9 cellular contexts compared by ENCODE assay signal in genomic region chr5:108858959-108859358, GRCh38.
DNase-seq lines count a peak whose midpoint lies in the region; ATAC-seq lines count a peak whose summit lies in the region.
"Had no signal": no experiment of that assay in that cellular context is flagged by ENCODE, and none has a peak within 500 bp of the region (broad histone marks: within the 10 kb centered on the region; RNA-seq: fewer than 3 reads in every experiment).

No MANE protein-coding gene starts in this region.

- no peaks in the 10 kb centered on the region for H3K27me3 ChIP-seq in mesenchymal stem cell (ENCODE audit: control insufficient read depth in 1 of 2, insufficient read depth in 1 of 2, low read length in 2 of 2)

- peak overlapping the region; percentile 68 for H3K9ac ChIP-seq in mesenchymal stem cell (ENCODE audit: low read length)

- no peak overlapping the region for H4K91ac ChIP-seq in mesenchymal stem cell (ENCODE audit: low read length)

- peaks cover 2% of the 10 kb centered on the region for H3K79me1 ChIP-seq in mesenchymal stem cell (replicated peaks; ENCODE audit: low read length, poor library complexity, severe bottlenecking)

- H2AK5ac ChIP-seq in mesenchymal stem cell (ENCODE audit: low read length, severe bottlenecking) = no peak overlapping the region

- no peak overlapping the region for H3K23ac ChIP-seq in mesenchymal stem cell (ENCODE audit: low read length in 2 of 2)

- no peak overlapping the region for H2BK12ac ChIP-seq in mesenchymal stem cell (ENCODE audit: low read length in 2 of 2)

- H2AFZ ChIP-seq in mesenchymal stem cell (ENCODE audit: low read depth, low read length) = no peak overlapping the region

- H3K14ac ChIP-seq in mesenchymal stem cell (ENCODE audit: low read length in 2 of 2) = no peak overlapping the region

- H3K4ac ChIP-seq in mesenchymal stem cell (ENCODE audit: low read depth in 1 of 2, low read length in 2 of 2) = no peak overlapping the region

- H2BK120ac ChIP-seq in mesenchymal stem cell (ENCODE audit: low read depth, low read length) = no peak overlapping the region

- H2BK5ac ChIP-seq in mesenchymal stem cell (ENCODE audit: low read depth, low read length, poor library complexity, severe bottlenecking) = no peak overlapping the region

- H3K4me3 ChIP-seq in mesenchymal stem cell (ENCODE audit: insufficient read depth in 1 of 2, low read depth in 1 of 2, low read length in 2 of 2) = peak overlapping the region in 1 of 2 experiments; percentile 52

- H3K4me2 ChIP-seq in mesenchymal stem cell (ENCODE audit: low read length, poor library complexity, severe bottlenecking) = no peak overlapping the region

- DNase-seq in NOMO-1 (lab: John Stamatoyannopoulos, UW; ENCODE audit: unreplicated experiment in 2 of 2) = peak; percentile 42 to 96
- DNase-seq in mesenchymal stem cell = peak; percentile 10
- no peak for DNase-seq in DMS79 (lab: John Stamatoyannopoulos, UW)
- DNase-seq in NCI-H1930 (lab: John Stamatoyannopoulos, UW) = no peak
- DNase-seq in NCI-H2227 (lab: John Stamatoyannopoulos, UW; ENCODE audit: unreplicated experiment) = no peak
- DNase-seq in activated naive CD4-positive, alpha-beta T cell treated with anti-CD3 and anti-CD28 coated beads, Interleukin-2, amount 50 U/mL, for 16 hours = no peak
- DNase-seq: activated CD8-positive, alpha-beta memory T cell treated with anti-CD3 and anti-CD28 coated beads, Interleukin-2, amount 10 ng/mL, durations not matched to agents 7 days and 5 days had no signal

- H3K18ac ChIP-seq in mesenchymal stem cell (ENCODE audit: low read depth in 1 of 2, low read length in 2 of 2) = no peak overlapping the region

- no peak overlapping the region for H4K8ac ChIP-seq in mesenchymal stem cell (ENCODE audit: low read length)

- ATAC-seq in GM18907 (IDR thresholded peaks at IDR 0.05; ENCODE audit: unreplicated experiment) (peak; percentile 97), HG02870 (IDR thresholded peaks at IDR 0.05; ENCODE audit: unreplicated experiment) (peak; percentile 97)
- ATAC-seq: activated CD8-positive, alpha-beta memory T cell treated with anti-CD3 and anti-CD28 coated beads, Interleukin-2, amount 10 ng/mL, durations not matched to agents 7 days and 5 days had no signal

- H3K4me1 ChIP-seq in mesenchymal stem cell (ENCODE audit: control insufficient read depth, insufficient read depth, low read depth, low read length) = no peaks in the 10 kb centered on the region

- peaks cover 0 to 11% of the 10 kb centered on the region in 2 experiments for H3K36me3 ChIP-seq in mesenchymal stem cell (ENCODE audit: control insufficient read depth in 1 of 2, insufficient read depth in 2 of 2, low read depth in 1 of 2, low read length in 2 of 2)

- H3K27ac ChIP-seq in mesenchymal stem cell (ENCODE audit: low read length, poor library complexity, severe bottlenecking) = no peak overlapping the region

- no peaks in the 10 kb centered on the region for H3K9me3 ChIP-seq in mesenchymal stem cell (ENCODE audit: control insufficient read depth, low read length)

- H2BK15ac ChIP-seq in mesenchymal stem cell (ENCODE audit: low read depth, poor library complexity, severe bottlenecking) = no peak overlapping the region

- 29% methylated on average over 1 of the region's 2 CpGs for WGBS in mesenchymal stem cell

Comparison
In these comparisons a context has a peak if more than half of its experiments do, and no peak if none do; other contexts are left out.
1. DNase-seq: peak in NOMO-1 (2 of 2) and mesenchymal stem cell (single experiment); none in DMS79 (single experiment), NCI-H1930 (0 of 2), NCI-H2227 (single experiment) and activated naive CD4-positive, alpha-beta T cell treated with anti-CD3 and anti-CD28 coated beads, Interleukin-2, amount 50 U/mL, for 16 hours (single experiment).